ENCODE assay signal across 8 cellular contexts in genomic region chr11:57321388-57321995, GRCh38. TPM values are rescaled to one million over a fixed set of nuclear protein-coding genes. Genes with fewer than 3 reads are reported as not detected.
DNase-seq lines count a peak whose midpoint lies in the region; ATAC-seq and TF ChIP-seq lines count a peak whose summit lies in the region.

No MANE protein-coding gene starts in this region.

- H3K4me1 ChIP-seq in sigmoid colon, result peaks cover 0 to 78% (median 61%) of the 10 kb centered on the region in 4 donors

- H3K4me3 ChIP-seq in SK-N-MC, result peak overlapping the region; percentile 79
- peak overlapping the region; percentile 73 for H3K4me3 ChIP-seq in fibroblast of the aortic adventitia (ENCODE audit: low read depth, low read length)
- H3K4me3 ChIP-seq in sigmoid colon, result peak overlapping the region; percentile 4 to 90 (median 26)

- intact Hi-C loops in sigmoid colon (cut with DNase I), result loop anchor here (5.0 kb wide), 2 partner anchors 346 to 1256 kb away; partner anchors contain the start of genes LPXN, ZDHHC5 and ZFP91

- ATAC-seq in activated CD4-positive, CD25-positive, alpha-beta regulatory T cell treated with anti-CD3 and anti-CD28 coated beads, Interleukin-2, amount 50 U/mL, for 24 hours, result no peak
- ATAC-seq in HG03039 (IDR thresholded peaks at IDR 0.05; ENCODE audit: unreplicated experiment), result no peak

- no peak for TF ChIP-seq CTCF in fibroblast of the aortic adventitia (IDR thresholded peaks at IDR 0.05; ENCODE audit: insufficient read depth, low read length)
- TF ChIP-seq CTCF in sigmoid colon (IDR thresholded peaks at IDR 0.05), result no peak

- TF ChIP-seq EP300 in sigmoid colon (IDR thresholded peaks at IDR 0.05), result no peak

- DNase-seq in ELR (ENCODE audit: low read depth), result peak; percentile 19
- no peak for DNase-seq in SK-N-MC (ENCODE audit: low read depth, low spot score)
- no peak for DNase-seq in fibroblast of the aortic adventitia (ENCODE audit: low read depth)
- peak; percentile 69 for DNase-seq in sigmoid colon
- DNase-seq in SW 1271 (lab: John Stamatoyannopoulos, UW), result no peak
- no peak for DNase-seq in NCI-H524 (lab: John Stamatoyannopoulos, UW)

- H3K9ac ChIP-seq in SK-N-MC (ENCODE audit: insufficient read length), result peak overlapping the region; percentile 30

- WGBS in sigmoid colon, 2 donors, result 18 to 49% methylated on average over 5 of the region's 5 CpGs

- no peak for TF ChIP-seq POLR2A in sigmoid colon (IDR thresholded peaks at IDR 0.05)

- peaks cover 60% of the 10 kb centered on the region for H3K36me3 ChIP-seq in SK-N-MC (ENCODE audit: insufficient read depth, low read length)
- H3K36me3 ChIP-seq in sigmoid colon, result peaks cover 12 to 38% (median 17%) of the 10 kb centered on the region in 4 donors

- peak overlapping the region; percentile 89 for H3K27ac ChIP-seq in SK-N-MC
- peak overlapping the region; percentile 89 to 97 (median 94) for H3K27ac ChIP-seq in sigmoid colon

- no peaks in the 10 kb centered on the region for H3K9me3 ChIP-seq in SK-N-MC (ENCODE audit: low read depth, low read length)
- H3K9me3 ChIP-seq in sigmoid colon, result no peaks in the 10 kb centered on the region

- H3K27me3 ChIP-seq in sigmoid colon, result no peaks in the 10 kb centered on the region

RNA-seq across cellular contexts. Expression of gene TNKS1BP1, which starts 3.3 kb away (rescaled TPM):
- 70.0 and 108 TPM in 2 replicates for total RNA-seq in fibroblast of the aortic adventitia (ENCODE audit: low replicate concordance)
- total RNA-seq in sigmoid colon, result 10 to 100 TPM; 26.4 to 51.2 (median 37.8) TPM
- polyA plus RNA-seq in sigmoid colon, result 100 to 1,000 TPM in 1 of 3 donors, 10 to 100 TPM in 2; 43.8 to 133 (median 68.4) TPM

RNA-seq across cellular contexts. Expression of gene SSRP1, which starts 14.2 kb away (rescaled TPM):
- 60.7 and 83.2 TPM in 2 replicates for total RNA-seq in fibroblast of the aortic adventitia (ENCODE audit: low replicate concordance)
- total RNA-seq in sigmoid colon, result 10 to 100 TPM; 51.4 to 61.1 (median 56.5) TPM
- polyA plus RNA-seq in sigmoid colon, result 10 to 100 TPM; 30.5 to 91.3 (median 39.6) TPM

RNA-seq across cellular contexts. Expression of gene P2RX3, which starts 16.7 kb away (rescaled TPM):
- not detected in 2 replicates for total RNA-seq in fibroblast of the aortic adventitia (ENCODE audit: low replicate concordance)
- under 1 TPM in 1 of 4 donors, not detected in 3; 0.36 TPM for total RNA-seq in sigmoid colon
- under 1 TPM in 1 of 3 donors, not detected in 2; 0.07 TPM for polyA plus RNA-seq in sigmoid colon

RNA-seq across cellular contexts. Expression of gene PRG3, which starts 59.5 kb away (rescaled TPM):
- total RNA-seq in fibroblast of the aortic adventitia (ENCODE audit: low replicate concordance) (not detected in 2 replicates), sigmoid colon (not detected)
- not detected for polyA plus RNA-seq in sigmoid colon

Comparison
In these comparisons a context has a peak if more than half of its experiments do, and no peak if none do; other contexts are left out.
1. DNase-seq: peak in ELR (single experiment) and sigmoid colon (single experiment); none in SK-N-MC (single experiment), fibroblast of the aortic adventitia (single experiment), SW 1271 (0 of 2) and NCI-H524 (0 of 2).
2. H3K4me3 ChIP-seq: peak in every context shown above with its lines; median percentile 79 in SK-N-MC; 73 in fibroblast of the aortic adventitia; 26 in sigmoid colon.